1 cellular context compared by ENCODE assay signal in the genomic region with DNA sequence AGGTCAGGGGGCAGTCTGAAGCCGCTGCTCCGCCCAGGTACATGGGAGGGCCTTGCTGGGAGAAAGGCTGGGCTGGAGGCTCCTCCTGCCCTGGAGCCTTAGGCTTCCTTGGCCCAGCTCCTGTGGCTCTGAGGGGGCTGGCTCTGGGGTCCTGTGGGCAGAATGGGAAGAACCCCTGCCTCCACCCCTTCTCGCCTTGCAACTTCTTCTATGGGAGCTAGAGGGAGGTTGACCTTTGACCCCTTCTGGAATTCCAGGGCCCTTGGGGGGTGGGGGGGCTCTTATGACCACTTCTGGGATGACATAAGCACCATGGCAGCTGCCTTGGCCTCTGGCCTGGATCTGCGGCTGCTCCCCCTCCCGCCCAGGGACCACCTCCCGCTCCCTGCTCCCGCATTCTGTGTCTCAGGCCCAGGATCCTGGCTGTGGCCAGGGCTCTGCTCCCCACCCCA.
A peak's percentile ranks its signal among the peaks of the same experiment; 100 is the strongest.
TF ChIP-seq lines count a peak whose summit lies in the region.

No MANE protein-coding gene starts in this region.

TF ChIP-seq in HepG2, 621 proteins besides CTCF, POLR2A, EP300 and RAD21 (continued from another document):
- TF ChIP-seq, protein P1, sequence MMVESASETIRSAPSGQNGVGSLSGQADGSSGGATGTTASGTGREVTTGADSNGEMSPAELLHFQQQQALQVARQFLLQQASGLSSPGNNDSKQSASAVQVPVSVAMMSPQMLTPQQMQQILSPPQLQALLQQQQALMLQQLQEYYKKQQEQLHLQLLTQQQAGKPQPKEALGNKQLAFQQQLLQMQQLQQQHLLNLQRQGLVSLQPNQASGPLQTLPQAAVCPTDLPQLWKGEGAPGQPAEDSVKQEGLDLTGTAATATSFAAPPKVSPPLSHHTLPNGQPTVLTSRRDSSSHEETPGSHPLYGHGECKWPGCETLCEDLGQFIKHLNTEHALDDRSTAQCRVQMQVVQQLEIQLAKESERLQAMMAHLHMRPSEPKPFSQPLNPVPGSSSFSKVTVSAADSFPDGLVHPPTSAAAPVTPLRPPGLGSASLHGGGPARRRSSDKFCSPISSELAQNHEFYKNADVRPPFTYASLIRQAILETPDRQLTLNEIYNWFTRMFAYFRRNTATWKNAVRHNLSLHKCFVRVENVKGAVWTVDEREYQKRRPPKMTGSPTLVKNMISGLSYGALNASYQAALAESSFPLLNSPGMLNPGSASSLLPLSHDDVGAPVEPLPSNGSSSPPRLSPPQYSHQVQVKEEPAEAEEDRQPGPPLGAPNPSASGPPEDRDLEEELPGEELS (CRISPR knock-in tag; IDR thresholded peaks at IDR 0.05): no peak
- no peak for TF ChIP-seq MXI1 (IDR thresholded peaks at IDR 0.05; ENCODE audit: borderline replicate concordance, low read depth, low read length)
- TF ChIP-seq GLI4 (CRISPR knock-in tag; IDR thresholded peaks at IDR 0.05; ENCODE audit: borderline replicate concordance): no peak
- TF ChIP-seq ZMYM4 (CRISPR knock-in tag; IDR thresholded peaks at IDR 0.05): no peak
- TF ChIP-seq SIX4 (CRISPR knock-in tag; IDR thresholded peaks at IDR 0.05): no peak
- TF ChIP-seq CEBPB (IDR thresholded peaks at IDR 0.05; ENCODE audit: borderline replicate concordance, low read depth, low read length): no peak
- TF ChIP-seq FOXP1 (IDR thresholded peaks at IDR 0.05): no peak
- no peak for TF ChIP-seq FOXP1 (CRISPR knock-in tag; IDR thresholded peaks at IDR 0.05)
- TF ChIP-seq FIP1L1 (IDR thresholded peaks at IDR 0.05; ENCODE audit: borderline replicate concordance, insufficient read depth, low read depth, low read length): no peak
- no peak for TF ChIP-seq ZSCAN31 (CRISPR knock-in tag; IDR thresholded peaks at IDR 0.05; ENCODE audit: low read depth)
- TF ChIP-seq DPF2 (CRISPR knock-in tag; IDR thresholded peaks at IDR 0.05; ENCODE audit: borderline replicate concordance, low read depth): no peak
- TF ChIP-seq, protein P2, sequence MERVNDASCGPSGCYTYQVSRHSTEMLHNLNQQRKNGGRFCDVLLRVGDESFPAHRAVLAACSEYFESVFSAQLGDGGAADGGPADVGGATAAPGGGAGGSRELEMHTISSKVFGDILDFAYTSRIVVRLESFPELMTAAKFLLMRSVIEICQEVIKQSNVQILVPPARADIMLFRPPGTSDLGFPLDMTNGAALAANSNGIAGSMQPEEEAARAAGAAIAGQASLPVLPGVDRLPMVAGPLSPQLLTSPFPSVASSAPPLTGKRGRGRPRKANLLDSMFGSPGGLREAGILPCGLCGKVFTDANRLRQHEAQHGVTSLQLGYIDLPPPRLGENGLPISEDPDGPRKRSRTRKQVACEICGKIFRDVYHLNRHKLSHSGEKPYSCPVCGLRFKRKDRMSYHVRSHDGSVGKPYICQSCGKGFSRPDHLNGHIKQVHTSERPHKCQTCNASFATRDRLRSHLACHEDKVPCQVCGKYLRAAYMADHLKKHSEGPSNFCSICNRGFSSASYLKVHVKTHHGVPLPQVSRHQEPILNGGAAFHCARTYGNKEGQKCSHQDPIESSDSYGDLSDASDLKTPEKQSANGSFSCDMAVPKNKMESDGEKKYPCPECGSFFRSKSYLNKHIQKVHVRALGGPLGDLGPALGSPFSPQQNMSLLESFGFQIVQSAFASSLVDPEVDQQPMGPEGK (CRISPR knock-in tag; IDR thresholded peaks at IDR 0.05): peak; percentile 43; the same call in 1 of the 2 replicates
- no peak for TF ChIP-seq ZBTB38 (CRISPR knock-in tag; IDR thresholded peaks at IDR 0.05)
- peak; percentile 27; the same call in 1 of the 2 replicates for TF ChIP-seq HNF4A (CRISPR knock-in tag; IDR thresholded peaks at IDR 0.05)
- TF ChIP-seq AGO2 (optimal IDR thresholded peaks at IDR 0.05; ENCODE audit: low read depth, low read length): peak; percentile 60
- TF ChIP-seq, protein P3, sequence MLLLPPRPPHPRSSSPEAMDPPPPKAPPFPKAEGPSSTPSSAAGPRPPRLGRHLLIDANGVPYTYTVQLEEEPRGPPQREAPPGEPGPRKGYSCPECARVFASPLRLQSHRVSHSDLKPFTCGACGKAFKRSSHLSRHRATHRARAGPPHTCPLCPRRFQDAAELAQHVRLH (CRISPR knock-in tag; IDR thresholded peaks at IDR 0.05; ENCODE audit: borderline replicate concordance, low read depth): no peak
TF ChIP-seq in HepG2: peak in this region for 9.
